ENCODE assay signal across 2 cellular contexts in the genomic region with DNA sequence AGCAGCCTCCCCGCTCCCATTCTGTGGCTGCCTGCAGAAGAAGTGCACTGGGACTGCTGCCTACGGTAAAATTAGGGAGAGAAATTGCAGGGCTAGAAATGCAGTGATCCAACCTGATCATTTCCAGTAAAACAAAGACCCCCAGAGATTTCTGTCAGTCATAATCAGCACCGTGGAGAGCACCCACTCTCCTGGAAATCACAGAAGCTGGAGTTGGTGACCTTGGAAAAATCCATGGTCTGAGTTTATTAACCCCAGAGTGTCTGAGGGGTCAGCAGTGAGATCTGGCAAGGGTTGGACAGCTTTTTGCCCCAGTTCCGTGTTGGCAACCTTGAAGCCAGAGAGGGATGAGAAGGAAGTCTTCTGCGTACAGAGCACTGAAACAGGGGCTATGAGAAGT.
A peak's percentile ranks its signal among the peaks of the same experiment; 100 is the strongest.
TF ChIP-seq lines count a peak whose summit lies in the region.

No MANE protein-coding gene starts in this region.

TF ChIP-seq in A549, 52 proteins besides CTCF, POLR2A, EP300 and RAD21:
- TF ChIP-seq KDM1A (IDR thresholded peaks at IDR 0.05; ENCODE audit: low read depth) = no peak
- TF ChIP-seq REST (IDR thresholded peaks at IDR 0.05) = peak; percentile 81

TF ChIP-seq in GM12878, 131 proteins besides CTCF, POLR2A, EP300 and RAD21:
- TF ChIP-seq HDAC6 (IDR thresholded peaks at IDR 0.05; ENCODE audit: unreplicated experiment) = no peak
- peak; percentile 66; the same call in 1 of the 2 replicates for TF ChIP-seq REST (IDR thresholded peaks at IDR 0.05; ENCODE audit: low read depth, low read length)
